ENCODE assay signal across 8 cellular contexts in the genomic region with DNA sequence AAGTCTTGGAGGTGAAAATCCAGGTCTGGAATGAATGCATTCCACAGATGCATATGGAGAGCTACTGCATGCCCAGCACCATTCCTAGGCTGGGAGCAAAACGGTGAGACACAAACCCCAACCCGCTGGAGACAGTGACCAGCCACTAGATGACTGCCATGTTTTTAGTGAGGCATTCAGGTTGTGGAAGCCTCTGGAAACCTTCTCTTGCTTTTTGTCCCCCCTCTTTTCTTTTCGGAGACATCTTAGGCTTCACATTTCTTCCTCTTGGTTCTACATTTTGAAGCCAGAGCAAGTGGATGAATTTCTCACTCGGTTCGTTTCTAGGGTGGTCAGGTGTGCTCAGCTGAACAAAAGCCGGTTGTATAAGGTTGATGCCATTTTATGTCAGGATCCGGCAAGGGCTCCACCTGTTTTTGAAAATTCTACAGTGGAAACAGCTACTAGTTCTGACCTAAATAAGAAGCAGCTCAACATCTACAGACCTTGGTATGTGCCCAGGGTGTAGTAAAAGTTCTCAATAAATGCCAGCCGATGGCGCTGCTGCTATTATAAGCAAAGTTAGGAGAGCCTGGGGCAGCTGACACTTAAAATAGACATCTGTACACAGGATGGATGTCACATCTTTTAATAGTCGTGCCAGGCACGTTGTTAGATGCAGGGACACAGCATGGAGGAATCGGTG. TPM values are rescaled to one million over a fixed set of nuclear protein-coding genes. Genes with fewer than 3 reads are reported as not detected.
DNase-seq lines count a peak whose midpoint lies in the region; ATAC-seq, FAIRE-seq and TF ChIP-seq lines count a peak whose summit lies in the region.

No MANE protein-coding gene starts in this region.

- no peak for FAIRE-seq in RCC 7860 (lab: Jason Lieb, UNC)

- H3K4me3 ChIP-seq in epithelial cell of esophagus (ENCODE audit: low read length): peak overlapping the region; percentile 63

- no peaks in the 10 kb centered on the region for H3K36me3 Mint-ChIP-seq in T-cell
- no peaks in the 10 kb centered on the region for H3K36me3 Mint-ChIP-seq in naive thymus-derived CD8-positive, alpha-beta T cell

- H3K27ac Mint-ChIP-seq in T-cell: peak overlapping the region; percentile 93 to 96
- peak overlapping the region; percentile 94 to 100 (median 98) for H3K27ac Mint-ChIP-seq in naive thymus-derived CD8-positive, alpha-beta T cell

- H3K27me3 Mint-ChIP-seq in T-cell: peaks cover 0 to 2% of the 10 kb centered on the region in 2 donors
- peaks cover 0 to 3% (median 0%) of the 10 kb centered on the region in 5 donors for H3K27me3 Mint-ChIP-seq in naive thymus-derived CD8-positive, alpha-beta T cell

- peak overlapping the region; percentile 55 for H3K9ac ChIP-seq in ES-I3 (ENCODE audit: low read depth, low read length)

- CTCF ChIA-PET in T-cell (lab: Charles Lee): interaction anchor here in 1 of 2 donors (2.8 kb wide), 1 partner anchor 13 kb away, joined by 28 read pairs; a partner anchor contains a TSS

- POLR2A ChIA-PET in T-cell (lab: Charles Lee): interaction anchor here in 1 of 2 donors (0.7 to 1.6 kb wide), 3 partner anchors 10 to 15 kb away, joined by 3 to 12 read pairs (median 7); a partner anchor contains a TSS
- POLR2A ChIA-PET in naive thymus-derived CD8-positive, alpha-beta T cell (lab: Charles Lee): interaction anchor here (0.5 to 2.3 kb wide), 9 partner anchors 9 to 1772 kb away, joined by 3 to 10 read pairs (median 4); a partner anchor contains a TSS

- peak overlapping the region; percentile 94 to 95 (median 94) for H3K4me3 Mint-ChIP-seq in T-cell
- H3K4me3 Mint-ChIP-seq in naive thymus-derived CD8-positive, alpha-beta T cell: peak overlapping the region; percentile 89 to 98 (median 95)

- H3K4me1 Mint-ChIP-seq in T-cell: peaks cover 55 to 70% (median 68%) of the 10 kb centered on the region in 3 donors
- peaks cover 29 to 73% (median 69%) of the 10 kb centered on the region in 4 donors for H3K4me1 Mint-ChIP-seq in naive thymus-derived CD8-positive, alpha-beta T cell

- no peak for TF ChIP-seq CTCF in epithelial cell of esophagus (IDR thresholded peaks at IDR 0.05; ENCODE audit: insufficient read depth, low read depth, low read length, missing control alignments)

- H3K4me1 ChIP-seq in ES-I3 (ENCODE audit: insufficient read depth, low read length): peaks cover 5% of the 10 kb centered on the region; the same call in 1 of the 2 replicates

- DNase-seq in LoVo (ENCODE audit: low spot score): peak; percentile 45
- DNase-seq in T-cell: peak in 10 of 34 experiments; percentile 7 to 35 (median 26)
- DNase-seq in epithelial cell of esophagus (ENCODE audit: low read depth): peak; percentile 52
- DNase-seq in naive thymus-derived CD8-positive, alpha-beta T cell: peak in 2 of 10 donors; percentile 23 to 24
- DNase-seq in RCC 7860 (ENCODE audit: low spot score): no peak

- ATAC-seq in T-cell (replicated peaks in 1 of 4): no peak
- no peak for ATAC-seq in naive thymus-derived CD8-positive, alpha-beta T cell
- ATAC-seq in GM18511 (IDR thresholded peaks at IDR 0.05; ENCODE audit: unreplicated experiment): no peak
- no peak for ATAC-seq in GM19351 (IDR thresholded peaks at IDR 0.05; ENCODE audit: unreplicated experiment)

- no peaks in the 10 kb centered on the region for H3K36me3 ChIP-seq in ES-I3 (ENCODE audit: insufficient read depth, low read length)

- H3K9me3 ChIP-seq in ES-I3 (ENCODE audit: control insufficient read depth, insufficient read depth, low read length): no peaks in the 10 kb centered on the region

- H3K9me3 Mint-ChIP-seq in T-cell: no peaks in the 10 kb centered on the region
- H3K9me3 Mint-ChIP-seq in naive thymus-derived CD8-positive, alpha-beta T cell: peaks cover 0 to 3% (median 0%) of the 10 kb centered on the region in 9 donors

RNA-seq across cellular contexts. Expression of a gene that starts 1.8 kb away (rescaled TPM):
- 10 to 100 TPM; 17.9 to 24.6 (median 19.9) TPM for total RNA-seq in T-cell
- total RNA-seq in naive thymus-derived CD8-positive, alpha-beta T cell: 10 to 100 TPM; 17.6 to 19.5 TPM
- 1 to 10 TPM; 4.3 to 7.2 (median 6.6) TPM for polyA plus RNA-seq in naive thymus-derived CD8-positive, alpha-beta T cell

RNA-seq across cellular contexts. Expression of a gene that starts 12.7 kb away (rescaled TPM):
- 1 to 10 TPM in 3 of 5 donors, under 1 TPM in 2; 0.77 to 4.1 (median 1.9) TPM for total RNA-seq in T-cell
- 1 to 10 TPM; 2.6 to 4.0 TPM for total RNA-seq in naive thymus-derived CD8-positive, alpha-beta T cell
- polyA plus RNA-seq in naive thymus-derived CD8-positive, alpha-beta T cell: 1 to 10 TPM; 1.1 to 2.7 (median 1.8) TPM

RNA-seq across cellular contexts. Expression of a gene that starts 45.0 kb away (rescaled TPM):
- 10 to 100 TPM; 12.9 to 29.9 (median 25.8) TPM for total RNA-seq in T-cell
- total RNA-seq in naive thymus-derived CD8-positive, alpha-beta T cell: 10 to 100 TPM; 30.0 to 32.6 TPM
- 10 to 100 TPM; 40.2 to 46.6 (median 40.6) TPM for polyA plus RNA-seq in naive thymus-derived CD8-positive, alpha-beta T cell

RNA-seq across cellular contexts. Expression of a gene that starts 45.0 kb away (rescaled TPM):
- total RNA-seq in T-cell: 10 to 100 TPM in 3 of 5 donors, 1 to 10 TPM in 2; 8.6 to 16.5 (median 10.8) TPM
- total RNA-seq in naive thymus-derived CD8-positive, alpha-beta T cell: 10 to 100 TPM; 11.6 to 11.8 TPM
- 1 to 10 TPM; 3.3 to 5.4 (median 4.3) TPM for polyA plus RNA-seq in naive thymus-derived CD8-positive, alpha-beta T cell
